Comparison of ENCODE assay signal across 1 cellular context in the genomic region with DNA sequence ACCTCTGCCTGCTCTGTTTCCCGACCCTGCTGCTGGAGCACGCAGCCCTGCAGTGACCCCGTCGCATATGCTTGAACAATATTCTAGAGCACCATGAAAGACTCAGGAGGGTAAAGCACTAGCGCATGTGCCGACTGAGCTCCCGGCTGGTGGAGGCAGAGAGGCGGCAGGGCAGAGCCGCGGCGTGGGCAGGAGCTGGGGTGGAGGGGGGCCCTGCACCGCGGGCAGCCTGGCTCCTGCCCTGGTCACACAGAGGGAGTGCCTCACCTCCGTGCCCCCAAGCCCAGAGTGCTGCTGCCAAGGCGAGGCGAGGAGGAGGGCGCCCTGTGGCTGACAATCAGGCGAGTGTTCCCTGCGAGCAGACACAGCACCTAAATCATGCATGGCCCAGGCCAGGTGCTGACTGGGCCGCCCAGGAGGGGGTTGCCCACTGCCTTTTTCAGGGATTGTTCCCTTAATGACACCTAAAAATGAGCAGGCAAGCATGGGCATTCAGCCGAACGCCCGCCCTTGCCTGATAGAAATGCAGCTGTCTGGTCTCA.
TF ChIP-seq lines count a peak whose summit lies in the region.

No MANE protein-coding gene starts in this region.

TF ChIP-seq in H1, 55 proteins besides CTCF, POLR2A, EP300 and RAD21 (continued from another document):
- no peak for TF ChIP-seq TBP (IDR thresholded peaks at IDR 0.05; ENCODE audit: low read depth, low read length)
- no peak for TF ChIP-seq SP4 (IDR thresholded peaks at IDR 0.05; ENCODE audit: low read length)
- TF ChIP-seq BRCA1 (IDR thresholded peaks at IDR 0.05; ENCODE audit: low read depth, low read length): no peak
- TF ChIP-seq CEBPB (IDR thresholded peaks at IDR 0.05; ENCODE audit: low read depth, low read length): no peak
- no peak for TF ChIP-seq RBBP5 (IDR thresholded peaks at IDR 0.05; ENCODE audit: borderline replicate concordance, low read depth, low read length)
- TF ChIP-seq TEAD4 (IDR thresholded peaks at IDR 0.05; ENCODE audit: low read depth, low read length): no peak
- no peak for TF ChIP-seq KDM4A (IDR thresholded peaks at IDR 0.05; ENCODE audit: low read depth, low read length, severe bottlenecking)
- no peak for TF ChIP-seq CBX5 (IDR thresholded peaks at IDR 0.05; ENCODE audit: low read depth, low read length)
- no peak for TF ChIP-seq RXRA (IDR thresholded peaks at IDR 0.05; ENCODE audit: insufficient read depth, low read depth, low read length)
- TF ChIP-seq TAF7 (optimal IDR thresholded peaks at IDR 0.05; ENCODE audit: borderline replicate concordance, low read depth, low read length): no peak
- TF ChIP-seq SP2 (IDR thresholded peaks at IDR 0.05; ENCODE audit: low read length): no peak
- TF ChIP-seq TCF12 (IDR thresholded peaks at IDR 0.05; ENCODE audit: low read depth, low read length): no peak
- TF ChIP-seq, protein P1, sequence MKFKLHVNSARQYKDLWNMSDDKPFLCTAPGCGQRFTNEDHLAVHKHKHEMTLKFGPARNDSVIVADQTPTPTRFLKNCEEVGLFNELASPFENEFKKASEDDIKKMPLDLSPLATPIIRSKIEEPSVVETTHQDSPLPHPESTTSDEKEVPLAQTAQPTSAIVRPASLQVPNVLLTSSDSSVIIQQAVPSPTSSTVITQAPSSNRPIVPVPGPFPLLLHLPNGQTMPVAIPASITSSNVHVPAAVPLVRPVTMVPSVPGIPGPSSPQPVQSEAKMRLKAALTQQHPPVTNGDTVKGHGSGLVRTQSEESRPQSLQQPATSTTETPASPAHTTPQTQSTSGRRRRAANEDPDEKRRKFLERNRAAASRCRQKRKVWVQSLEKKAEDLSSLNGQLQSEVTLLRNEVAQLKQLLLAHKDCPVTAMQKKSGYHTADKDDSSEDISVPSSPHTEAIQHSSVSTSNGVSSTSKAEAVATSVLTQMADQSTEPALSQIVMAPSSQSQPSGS (IDR thresholded peaks at IDR 0.05; ENCODE audit: low read length): no peak
- TF ChIP-seq SIN3A (conservative IDR thresholded peaks at IDR 0.05 in 1 of 2, IDR thresholded peaks at IDR 0.05 in 1 of 2; ENCODE audit: low read depth in 1 of 2, low read length in 2 of 2): no peak
- TF ChIP-seq SIX5 (IDR thresholded peaks at IDR 0.05; ENCODE audit: low read depth, low read length): no peak
- TF ChIP-seq, protein P2, sequence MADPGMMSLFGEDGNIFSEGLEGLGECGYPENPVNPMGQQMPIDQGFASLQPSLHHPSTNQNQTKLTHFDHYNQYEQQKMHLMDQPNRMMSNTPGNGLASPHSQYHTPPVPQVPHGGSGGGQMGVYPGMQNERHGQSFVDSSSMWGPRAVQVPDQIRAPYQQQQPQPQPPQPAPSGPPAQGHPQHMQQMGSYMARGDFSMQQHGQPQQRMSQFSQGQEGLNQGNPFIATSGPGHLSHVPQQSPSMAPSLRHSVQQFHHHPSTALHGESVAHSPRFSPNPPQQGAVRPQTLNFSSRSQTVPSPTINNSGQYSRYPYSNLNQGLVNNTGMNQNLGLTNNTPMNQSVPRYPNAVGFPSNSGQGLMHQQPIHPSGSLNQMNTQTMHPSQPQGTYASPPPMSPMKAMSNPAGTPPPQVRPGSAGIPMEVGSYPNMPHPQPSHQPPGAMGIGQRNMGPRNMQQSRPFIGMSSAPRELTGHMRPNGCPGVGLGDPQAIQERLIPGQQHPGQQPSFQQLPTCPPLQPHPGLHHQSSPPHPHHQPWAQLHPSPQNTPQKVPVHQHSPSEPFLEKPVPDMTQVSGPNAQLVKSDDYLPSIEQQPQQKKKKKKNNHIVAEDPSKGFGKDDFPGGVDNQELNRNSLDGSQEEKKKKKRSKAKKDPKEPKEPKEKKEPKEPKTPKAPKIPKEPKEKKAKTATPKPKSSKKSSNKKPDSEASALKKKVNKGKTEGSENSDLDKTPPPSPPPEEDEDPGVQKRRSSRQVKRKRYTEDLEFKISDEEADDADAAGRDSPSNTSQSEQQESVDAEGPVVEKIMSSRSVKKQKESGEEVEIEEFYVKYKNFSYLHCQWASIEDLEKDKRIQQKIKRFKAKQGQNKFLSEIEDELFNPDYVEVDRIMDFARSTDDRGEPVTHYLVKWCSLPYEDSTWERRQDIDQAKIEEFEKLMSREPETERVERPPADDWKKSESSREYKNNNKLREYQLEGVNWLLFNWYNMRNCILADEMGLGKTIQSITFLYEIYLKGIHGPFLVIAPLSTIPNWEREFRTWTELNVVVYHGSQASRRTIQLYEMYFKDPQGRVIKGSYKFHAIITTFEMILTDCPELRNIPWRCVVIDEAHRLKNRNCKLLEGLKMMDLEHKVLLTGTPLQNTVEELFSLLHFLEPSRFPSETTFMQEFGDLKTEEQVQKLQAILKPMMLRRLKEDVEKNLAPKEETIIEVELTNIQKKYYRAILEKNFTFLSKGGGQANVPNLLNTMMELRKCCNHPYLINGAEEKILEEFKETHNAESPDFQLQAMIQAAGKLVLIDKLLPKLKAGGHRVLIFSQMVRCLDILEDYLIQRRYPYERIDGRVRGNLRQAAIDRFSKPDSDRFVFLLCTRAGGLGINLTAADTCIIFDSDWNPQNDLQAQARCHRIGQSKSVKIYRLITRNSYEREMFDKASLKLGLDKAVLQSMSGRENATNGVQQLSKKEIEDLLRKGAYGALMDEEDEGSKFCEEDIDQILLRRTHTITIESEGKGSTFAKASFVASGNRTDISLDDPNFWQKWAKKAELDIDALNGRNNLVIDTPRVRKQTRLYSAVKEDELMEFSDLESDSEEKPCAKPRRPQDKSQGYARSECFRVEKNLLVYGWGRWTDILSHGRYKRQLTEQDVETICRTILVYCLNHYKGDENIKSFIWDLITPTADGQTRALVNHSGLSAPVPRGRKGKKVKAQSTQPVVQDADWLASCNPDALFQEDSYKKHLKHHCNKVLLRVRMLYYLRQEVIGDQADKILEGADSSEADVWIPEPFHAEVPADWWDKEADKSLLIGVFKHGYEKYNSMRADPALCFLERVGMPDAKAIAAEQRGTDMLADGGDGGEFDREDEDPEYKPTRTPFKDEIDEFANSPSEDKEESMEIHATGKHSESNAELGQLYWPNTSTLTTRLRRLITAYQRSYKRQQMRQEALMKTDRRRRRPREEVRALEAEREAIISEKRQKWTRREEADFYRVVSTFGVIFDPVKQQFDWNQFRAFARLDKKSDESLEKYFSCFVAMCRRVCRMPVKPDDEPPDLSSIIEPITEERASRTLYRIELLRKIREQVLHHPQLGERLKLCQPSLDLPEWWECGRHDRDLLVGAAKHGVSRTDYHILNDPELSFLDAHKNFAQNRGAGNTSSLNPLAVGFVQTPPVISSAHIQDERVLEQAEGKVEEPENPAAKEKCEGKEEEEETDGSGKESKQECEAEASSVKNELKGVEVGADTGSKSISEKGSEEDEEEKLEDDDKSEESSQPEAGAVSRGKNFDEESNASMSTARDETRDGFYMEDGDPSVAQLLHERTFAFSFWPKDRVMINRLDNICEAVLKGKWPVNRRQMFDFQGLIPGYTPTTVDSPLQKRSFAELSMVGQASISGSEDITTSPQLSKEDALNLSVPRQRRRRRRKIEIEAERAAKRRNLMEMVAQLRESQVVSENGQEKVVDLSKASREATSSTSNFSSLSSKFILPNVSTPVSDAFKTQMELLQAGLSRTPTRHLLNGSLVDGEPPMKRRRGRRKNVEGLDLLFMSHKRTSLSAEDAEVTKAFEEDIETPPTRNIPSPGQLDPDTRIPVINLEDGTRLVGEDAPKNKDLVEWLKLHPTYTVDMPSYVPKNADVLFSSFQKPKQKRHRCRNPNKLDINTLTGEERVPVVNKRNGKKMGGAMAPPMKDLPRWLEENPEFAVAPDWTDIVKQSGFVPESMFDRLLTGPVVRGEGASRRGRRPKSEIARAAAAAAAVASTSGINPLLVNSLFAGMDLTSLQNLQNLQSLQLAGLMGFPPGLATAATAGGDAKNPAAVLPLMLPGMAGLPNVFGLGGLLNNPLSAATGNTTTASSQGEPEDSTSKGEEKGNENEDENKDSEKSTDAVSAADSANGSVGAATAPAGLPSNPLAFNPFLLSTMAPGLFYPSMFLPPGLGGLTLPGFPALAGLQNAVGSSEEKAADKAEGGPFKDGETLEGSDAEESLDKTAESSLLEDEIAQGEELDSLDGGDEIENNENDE (IDR thresholded peaks at IDR 0.05; ENCODE audit: insufficient replicate concordance, low read length): no peak
